In the genomic region with DNA sequence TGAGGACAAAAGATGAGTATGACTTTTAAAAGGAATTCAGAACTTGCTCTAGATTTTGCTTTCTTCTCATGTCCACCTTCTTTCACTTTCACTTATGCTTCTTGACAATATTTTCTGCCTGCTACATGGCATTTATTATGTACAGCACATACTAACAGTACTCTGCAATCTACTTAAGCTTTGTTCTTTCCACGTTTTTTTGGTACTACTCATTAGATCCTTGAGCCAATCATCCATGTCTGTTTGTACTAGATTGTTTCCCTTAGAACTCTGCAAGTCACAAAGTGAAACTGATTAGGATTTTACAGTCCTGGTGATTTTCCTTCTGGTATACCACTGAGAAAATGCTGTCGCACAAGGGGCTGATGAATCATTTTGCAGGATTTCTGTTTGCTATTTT, we compare ENCODE assay signal across 10 cellular contexts.
DNase-seq lines count a peak whose midpoint lies in the region; ATAC-seq and TF ChIP-seq lines count a peak whose summit lies in the region.
"Had no signal": no experiment of that assay in that cellular context is flagged by ENCODE, and none has a peak within 500 bp of the region (broad histone marks: within the 10 kb centered on the region; RNA-seq: fewer than 3 reads in every experiment).

No MANE protein-coding gene starts in this region.

- H3K9me3 ChIP-seq in aorta (ENCODE audit: control insufficient read depth, low read length), result no peaks in the 10 kb centered on the region

- WGBS in aorta, 2 donors, result 2 to 4% methylated on average over 2 of the region's 2 CpGs

- peaks cover 66% of the 10 kb centered on the region for H3K4me1 Mint-ChIP-seq in activated CD8-positive, alpha-beta T cell treated with anti-CD3 and anti-CD28 coated beads for 36 hours (ENCODE audit: low read depth)

- CTCF ChIA-PET in BJ (lab: Yijun Ruan, JAX), result interaction anchor here (0.9 kb wide), 1 partner anchor 52 kb away, joined by 3 read pairs; no protein-coding TSS in a partner anchor
- CTCF ChIA-PET in activated CD8-positive, alpha-beta T cell treated with anti-CD3 and anti-CD28 coated beads for 36 hours (lab: Charles Lee), result interaction anchor here (1.2 to 2.5 kb wide), 3 partner anchors 10 to 80 kb away, joined by 3 to 8 read pairs (median 4); no protein-coding TSS in a partner anchor

- no peaks in the 10 kb centered on the region for H3K27me3 ChIP-seq in BJ (ENCODE audit: control insufficient read depth, insufficient read depth, low read length)
- no peaks in the 10 kb centered on the region for H3K27me3 ChIP-seq in aorta (ENCODE audit: control insufficient read depth in 1 of 2, insufficient read depth in 2 of 2, low read length in 1 of 2)

- POLR2A ChIA-PET in BJ (lab: Charles Lee), result interaction anchor here (0.6 kb wide), 1 partner anchor 9 kb away, joined by 3 read pairs; no protein-coding TSS in a partner anchor
- POLR2A ChIA-PET in activated CD8-positive, alpha-beta T cell treated with anti-CD3 and anti-CD28 coated beads for 36 hours (lab: Charles Lee), result interaction anchor here (0.8 kb wide), 1 partner anchor 77 kb away, joined by 5 read pairs; no protein-coding TSS in a partner anchor

- no peaks in the 10 kb centered on the region for H3K36me3 ChIP-seq in BJ (ENCODE audit: control insufficient read depth, insufficient read depth, low read length)
- H3K36me3 ChIP-seq in aorta (ENCODE audit: control insufficient read depth in 1 of 2, insufficient read depth in 2 of 2, low read length in 1 of 2), result no peaks in the 10 kb centered on the region

- H3K4me3 ChIP-seq in BJ (ENCODE audit: low read depth, low read length), result peak overlapping the region; percentile 23
- peak overlapping the region; percentile 59 to 76 for H3K4me3 ChIP-seq in aorta (ENCODE audit: low read length in 2 of 2)
- H3K4me3 ChIP-seq: K562 had no signal

- intact Hi-C loops in activated CD8-positive, alpha-beta T cell treated with anti-CD3 and anti-CD28 coated beads for 36 hours (cut with micrococcal nuclease), result loop anchor here (5.0 to 10.0 kb wide), 3 partner anchors 32 to 310 kb away; partner anchors contain the start of gene PARP8
- intact Hi-C loops in aorta (cut with DNase I), result loop anchor here (5.0 to 10.0 kb wide), 2 partner anchors 77 to 80 kb away; partner anchors contain the start of gene PARP8 (in 2 of the 2)

- H3K4me3 Mint-ChIP-seq in activated CD8-positive, alpha-beta T cell treated with anti-CD3 and anti-CD28 coated beads for 36 hours, result peak overlapping the region; percentile 73
- H3K4me3 Mint-ChIP-seq: neural crest cell had no signal

- peak; percentile 16 for DNase-seq in BJ (ENCODE audit: low read depth)
- no peak for DNase-seq in activated CD8-positive, alpha-beta T cell treated with anti-CD3 and anti-CD28 coated beads for 36 hours
- no peak for DNase-seq in left lobe of liver (ENCODE audit: low spot score)
- DNase-seq in aorta, result no peak
- no peak for DNase-seq in Ammon's horn (ENCODE audit: low spot score)
- DNase-seq in SKM-1 (lab: John Stamatoyannopoulos, UW; ENCODE audit: unreplicated experiment), result no peak

- peak overlapping the region; percentile 85 for H3K27ac Mint-ChIP-seq in activated CD8-positive, alpha-beta T cell treated with anti-CD3 and anti-CD28 coated beads for 36 hours

- TF ChIP-seq CTCF in BJ (IDR thresholded peaks at IDR 0.05; ENCODE audit: insufficient read depth, low read depth, low read length), result no peak
- no peak for TF ChIP-seq CTCF in activated CD8-positive, alpha-beta T cell treated with anti-CD3 and anti-CD28 coated beads for 36 hours (IDR thresholded peaks at IDR 0.05)

- H3K4me1 ChIP-seq in aorta (ENCODE audit: control insufficient read depth in 1 of 2, insufficient read depth in 2 of 2, low read length in 2 of 2), result peaks cover 0 to 2% of the 10 kb centered on the region in 2 donors

- H3K9me3 Mint-ChIP-seq in activated CD8-positive, alpha-beta T cell treated with anti-CD3 and anti-CD28 coated beads for 36 hours, result peaks cover 5% of the 10 kb centered on the region
- H3K9me3 Mint-ChIP-seq: neural crest cell had no signal

- no peak overlapping the region for H3K27ac ChIP-seq in aorta (ENCODE audit: low read depth in 1 of 2, low read length in 2 of 2)

- H3K36me3 Mint-ChIP-seq in activated CD8-positive, alpha-beta T cell treated with anti-CD3 and anti-CD28 coated beads for 36 hours (ENCODE audit: low read depth), result peaks cover 26% of the 10 kb centered on the region

- H3K27me3 Mint-ChIP-seq in activated CD8-positive, alpha-beta T cell treated with anti-CD3 and anti-CD28 coated beads for 36 hours, result no peaks in the 10 kb centered on the region

- ATAC-seq in GM18907 (IDR thresholded peaks at IDR 0.05; ENCODE audit: unreplicated experiment) (peak; percentile 64), HG03159 (IDR thresholded peaks at IDR 0.05; ENCODE audit: unreplicated experiment) (peak; percentile 51), left lobe of liver (peak; percentile 80), aorta (ENCODE audit: low FRiP score) (no peak)
- peak; percentile 55 for ATAC-seq in activated CD8-positive, alpha-beta T cell treated with anti-CD3 and anti-CD28 coated beads for 36 hours
- ATAC-seq: K562 had no signal
